Comparison of ENCODE assay signal across 22 cellular contexts in genomic region chr10:11058014-11058413, GRCh38.
"Had no signal": no experiment of that assay in that cellular context is flagged by ENCODE, and none has a peak within 500 bp of the region (broad histone marks: within the 10 kb centered on the region; RNA-seq: fewer than 3 reads in every experiment).

No MANE protein-coding gene starts in this region.

- H3K36me3 ChIP-seq: brain microvascular endothelial cell, spleen, transverse colon had no signal

- H3K27ac ChIP-seq: brain microvascular endothelial cell, spleen had no signal

- H3K27me3 ChIP-seq: brain microvascular endothelial cell, transverse colon had no signal

- DNase-seq: activated CD4-positive, alpha-beta memory T cell treated with anti-CD3 and anti-CD28 coated beads for 36 hours; activated CD4-positive, alpha-beta T cell treated with anti-CD3 and anti-CD28 coated beads, Interleukin-2, amount 10 ng/mL, durations not matched to agents 24 days and 14 days; activated CD4-positive, CD25-positive, alpha-beta regulatory T cell treated with anti-CD3 and anti-CD28 coated beads, Interleukin-2, amount 50 U/mL, for 72 hours; activated CD8-positive, alpha-beta memory T cell treated with anti-CD3 and anti-CD28 coated beads, Interleukin-2, amount 50 U/mL, for 4 hours; activated effector memory CD4-positive, alpha-beta T cell treated with anti-CD3 and anti-CD28 coated beads, Interleukin-2, amount 50 U/mL, for 16 hours; activated naive CD4-positive, alpha-beta T cell treated with anti-CD3 and anti-CD28 coated beads, Interleukin-2, amount 10 ng/mL, durations not matched to agents 7 days and 5 days; activated naive CD8-positive, alpha-beta T cell treated with anti-CD3 and anti-CD28 coated beads, Interleukin-2, amount 10 ng/mL, durations not matched to agents 7 days and 5 days; activated T-cell treated with anti-CD3 and anti-CD28 coated beads, Interleukin-2, amount 50 U/mL, for 1 hour; brain microvascular endothelial cell; caudate nucleus; cortex of kidney; effector memory CD8-positive, alpha-beta T cell; foreskin fibroblast; head of caudate nucleus; left colon; mesendoderm; natural killer cell; spleen; stimulated activated naive CD4-positive, alpha-beta T cell; T-helper 2 cell; transverse colon had no signal

- H3K4me1 ChIP-seq: spleen, transverse colon had no signal

- H3K4me3 ChIP-seq: lung, spleen, transverse colon had no signal

- H3K9me3 ChIP-seq: transverse colon had no signal
